In genomic region chr10:16521311-16522016, GRCh38 we compare ENCODE assay signal across 8 cellular contexts. TPM values are rescaled to one million over a fixed set of nuclear protein-coding genes. Genes with fewer than 3 reads are reported as not detected.
DNase-seq lines count a peak whose midpoint lies in the region; ATAC-seq and TF ChIP-seq lines count a peak whose summit lies in the region.

TSS of gene C1QL3 (minus strand) at chr10:16521879. CDS start at chr10:16521065, 814 bp downstream.

- no peaks in the 10 kb centered on the region for H3K79me1 ChIP-seq in mesenchymal stem cell (replicated peaks; ENCODE audit: low read length, poor library complexity, severe bottlenecking)

- H3K4me2 ChIP-seq in PC-3 (ENCODE audit: low read length), result peak within 1 kb of the TSS; percentile 76
- H3K4me2 ChIP-seq in mesenchymal stem cell (ENCODE audit: low read length, poor library complexity, severe bottlenecking), result peak within 1 kb of the TSS; percentile 92

- ATAC-seq in HG02610 (IDR thresholded peaks at IDR 0.05; ENCODE audit: unreplicated experiment), result peak; percentile 30
- ATAC-seq in PC-3, result peak; percentile 72

- H4K91ac ChIP-seq in mesenchymal stem cell (ENCODE audit: low read length), result peak within 1 kb of the TSS; percentile 21

- DNase-seq in NCI-H1694 treated with DMSO at 0.1 percent for 48 hours (lab: John Stamatoyannopoulos, UW) (peak; percentile 6), NCI-H1694 (lab: John Stamatoyannopoulos, UW) (no peak), PC-3 (peak; percentile 2), dermis blood vessel endothelial cell (peak; percentile 50), mesenchymal stem cell (peak; percentile 30), GDM1 (lab: John Stamatoyannopoulos, UW) (no peak)

- WGBS in mesenchymal stem cell, result under 1% methylated on average over 66 of the region's 68 CpGs
- WGBS in thymus, result 1% methylated on average over 68 of the region's 68 CpGs

- H2AFZ ChIP-seq in PC-3 (ENCODE audit: low read length), result no peak within 1 kb of the TSS
- no peak within 1 kb of the TSS for H2AFZ ChIP-seq in mesenchymal stem cell (ENCODE audit: low read depth, low read length)

- POLR2A ChIA-PET in PC-3 (lab: Charles Lee; ENCODE audit: unreplicated experiment), result no interaction called here

- peak within 1 kb of the TSS in 1 of 2 experiments; percentile 35 for H3K23ac ChIP-seq in mesenchymal stem cell (ENCODE audit: low read length in 2 of 2)

- H2BK120ac ChIP-seq in mesenchymal stem cell (ENCODE audit: low read depth, low read length), result no peak within 1 kb of the TSS

- H3K4ac ChIP-seq in mesenchymal stem cell (ENCODE audit: low read depth in 1 of 2, low read length in 2 of 2), result no peak within 1 kb of the TSS

- H3K4me3 ChIP-seq in PC-3 (ENCODE audit: low read length) (peak within 1 kb of the TSS; percentile 43), mesenchymal stem cell (ENCODE audit: insufficient read depth in 1 of 2, low read depth in 1 of 2, low read length in 2 of 2) (peak within 1 kb of the TSS; percentile 50 to 65), thymus (ENCODE audit: low read length) (peak within 1 kb of the TSS; percentile 49)

- H3K36me3 ChIP-seq in PC-3 (ENCODE audit: low read depth, low read length), result no peaks in the 10 kb centered on the region
- no peaks in the 10 kb centered on the region for H3K36me3 ChIP-seq in mesenchymal stem cell (ENCODE audit: control insufficient read depth in 1 of 2, insufficient read depth in 2 of 2, low read depth in 1 of 2, low read length in 2 of 2)
- no peaks in the 10 kb centered on the region for H3K36me3 ChIP-seq in thymus (ENCODE audit: control insufficient read depth, insufficient read depth)

- no peak for TF ChIP-seq CTCF in PC-3 (conservative IDR thresholded peaks at IDR 0.05; ENCODE audit: low read depth, low read length)

- H3K9me3 ChIP-seq in PC-3 (ENCODE audit: low read length) (no peaks in the 10 kb centered on the region), mesenchymal stem cell (ENCODE audit: control insufficient read depth, low read length) (no peaks in the 10 kb centered on the region), thymus (ENCODE audit: control insufficient read depth) (no peaks in the 10 kb centered on the region)

- H3K79me2 ChIP-seq in PC-3 (ENCODE audit: low read length), result no peaks in the 10 kb centered on the region

- no peak within 1 kb of the TSS for H2AK5ac ChIP-seq in mesenchymal stem cell (ENCODE audit: low read length, severe bottlenecking)

- H2BK12ac ChIP-seq in mesenchymal stem cell (ENCODE audit: low read length in 2 of 2), result no peak within 1 kb of the TSS

- no peak within 1 kb of the TSS for H3K14ac ChIP-seq in mesenchymal stem cell (ENCODE audit: low read length in 2 of 2)

- no TSS peak for BruUV-seq in PC-3 (replicated peaks; lab: Mats Ljungman, UMichigan)

- no peak within 1 kb of the TSS for H2BK15ac ChIP-seq in mesenchymal stem cell (ENCODE audit: low read depth, poor library complexity, severe bottlenecking)

- no peaks in the 10 kb centered on the region for H3K9me2 ChIP-seq in PC-3 (replicated peaks; ENCODE audit: low read length)

- H3K9ac ChIP-seq in PC-3 (ENCODE audit: low read length), result no peak within 1 kb of the TSS
- H3K9ac ChIP-seq in mesenchymal stem cell (ENCODE audit: low read length), result no peak within 1 kb of the TSS

- H3K27ac ChIP-seq in PC-3 (ENCODE audit: low read length) (no peak within 1 kb of the TSS), mesenchymal stem cell (ENCODE audit: low read length, poor library complexity, severe bottlenecking) (no peak within 1 kb of the TSS), thymus (ENCODE audit: low read depth) (no peak within 1 kb of the TSS)

- intact Hi-C loops in PC-3 (cut with micrococcal nuclease), result no loop called here

- no peak within 1 kb of the TSS for H3K18ac ChIP-seq in mesenchymal stem cell (ENCODE audit: low read depth in 1 of 2, low read length in 2 of 2)

- no peak within 1 kb of the TSS for H2BK5ac ChIP-seq in mesenchymal stem cell (ENCODE audit: low read depth, low read length, poor library complexity, severe bottlenecking)

- no peaks in the 10 kb centered on the region for H3F3A ChIP-seq in PC-3 (ENCODE audit: low read length, unreplicated experiment)

- H3K4me1 ChIP-seq in PC-3 (ENCODE audit: insufficient read depth, low read length) (no peaks in the 10 kb centered on the region), mesenchymal stem cell (ENCODE audit: control insufficient read depth, insufficient read depth, low read depth, low read length) (peaks cover 20% of the 10 kb centered on the region), thymus (ENCODE audit: control insufficient read depth, insufficient read depth, low read length) (peaks cover 7% of the 10 kb centered on the region)

- H4K8ac ChIP-seq in mesenchymal stem cell (ENCODE audit: low read length), result peak within 1 kb of the TSS; percentile 49

- CTCF ChIA-PET in PC-3 (lab: Charles Lee), result no interaction called here

- H4K20me1 ChIP-seq in PC-3 (ENCODE audit: low read length), result no peaks in the 10 kb centered on the region

- peaks cover 6% of the 10 kb centered on the region; the same call in 1 of the 2 replicates for H3K27me3 ChIP-seq in PC-3 (ENCODE audit: low read length)
- H3K27me3 ChIP-seq in mesenchymal stem cell (ENCODE audit: control insufficient read depth in 1 of 2, insufficient read depth in 1 of 2, low read length in 2 of 2), result peaks cover 48 to 49% of the 10 kb centered on the region in 2 experiments
- peaks cover 27% of the 10 kb centered on the region for H3K27me3 ChIP-seq in thymus (ENCODE audit: control insufficient read depth, insufficient read depth)

RNA-seq across cellular contexts. Expression of gene C1QL3, which starts in this region (rescaled TPM):
- total RNA-seq in PC-3 (2014; rRNA removed) (0.12 TPM in 1 of 2 replicates, not detected in the other), dermis blood vessel endothelial cell (0.17 and 0.33 TPM in 2 replicates)
- not detected for polyA plus RNA-seq in mesenchymal stem cell (2013, experiment 1 of 2)
- polyA plus RNA-seq in mesenchymal stem cell (2013, experiment 2 of 2), result not detected
- polyA plus RNA-seq in thymus, result 0.05 TPM

Comparison
In these comparisons a context has a peak if more than half of its experiments do, and no peak if none do; other contexts are left out.
1. DNase-seq: peak in NCI-H1694 treated with DMSO at 0.1 percent for 48 hours (single experiment) and mesenchymal stem cell (single experiment); none in NCI-H1694 (single experiment) and GDM1 (single experiment).
2. Peak in DNase-seq, ATAC-seq, H3K4me3 ChIP-seq and H3K4me2 ChIP-seq in PC-3; RNA of the gene not detected or under 1 TPM.
3. Peak in DNase-seq in dermis blood vessel endothelial cell; RNA of the gene not detected or under 1 TPM.
4. Peak in every context shown above with its lines, with median percentiles within 50 percentile points of each other: H3K4me3 ChIP-seq.